ENCODE assay signal across 19 cellular contexts in genomic region chr7:101718747-101719260, GRCh38.
DNase-seq lines count a peak whose midpoint lies in the region; ATAC-seq, FAIRE-seq and TF ChIP-seq lines count a peak whose summit lies in the region.
"Had no signal": no experiment of that assay in that cellular context is flagged by ENCODE, and none has a peak within 500 bp of the region (broad histone marks: within the 10 kb centered on the region; RNA-seq: fewer than 3 reads in every experiment).

No MANE protein-coding gene starts in this region.

- no peaks in the 10 kb centered on the region for H3K36me3 ChIP-seq in IMR-90 (ENCODE audit: control insufficient read depth, insufficient read depth, low read length)
- no peaks in the 10 kb centered on the region for H3K36me3 ChIP-seq in K562 (ENCODE audit: control insufficient read depth, insufficient read depth, low read length)
- no peaks in the 10 kb centered on the region for H3K36me3 ChIP-seq in osteoblast (ENCODE audit: insufficient read depth, low read length)
- H3K36me3 ChIP-seq: prostate gland, suprapubic skin had no signal

- in situ Hi-C loops in IMR-90 (cut with MboI; ENCODE audit: low sequenced_read_pairs): no loop called here
- in situ Hi-C loops in K562 (cut with MboI): no loop called here

- peak overlapping the region; percentile 69 for H3K18ac ChIP-seq in IMR-90 (ENCODE audit: low read depth, low read length)

- H3K27ac ChIP-seq in IMR-90 (ENCODE audit: insufficient read depth, low read length): peak overlapping the region; percentile 45
- no peak overlapping the region for H3K27ac ChIP-seq in K562 (ENCODE audit: extremely low read depth, low read depth, low read length)
- peak overlapping the region; percentile 93 for H3K27ac ChIP-seq in osteoblast (ENCODE audit: low read depth, low read length)
- H3K27ac ChIP-seq: prostate gland had no signal

- CTCF ChIA-PET in IMR-90 (lab: Yijun Ruan, JAX) (no interaction called here), K562 (lab: Yijun Ruan, JAX; ENCODE audit: low intra/inter-chr PET ratio) (no interaction called here)

- H3K56ac ChIP-seq in IMR-90 (ENCODE audit: extremely low read depth, insufficient read depth, low read length): no peak overlapping the region

- H3K23ac ChIP-seq in IMR-90 (ENCODE audit: low read depth, low read length): no peak overlapping the region

- POLR2A ChIA-PET in IMR-90 (lab: Charles Lee; ENCODE audit: unreplicated experiment): interaction anchor here (0.6 kb wide), 1 partner anchor 85 kb away, joined by 4 read pairs; no protein-coding TSS in a partner anchor
- POLR2A ChIA-PET in K562 (lab: Yijun Ruan, JAX): no interaction called here

- peak overlapping the region; percentile 97 for H2BK120ac ChIP-seq in IMR-90 (ENCODE audit: low read depth, low read length)

- peak overlapping the region; percentile 82 for H4K91ac ChIP-seq in IMR-90 (ENCODE audit: insufficient read depth, low read depth, low read length)

- peak overlapping the region; percentile 19; the same call in 1 of the 2 replicates for H3K14ac ChIP-seq in IMR-90 (replicated peaks; ENCODE audit: low read depth, low read length)

- peak overlapping the region; percentile 17 for H2AK9ac ChIP-seq in IMR-90 (replicated peaks; ENCODE audit: low read depth, low read length, poor library complexity)

- no peak for FAIRE-seq in K562 (lab: Jason Lieb, UNC)
- FAIRE-seq in urothelium cell line (lab: Jason Lieb, UNC): peak; percentile 73

- H3K9me1 ChIP-seq in IMR-90 (ENCODE audit: insufficient read depth, low read length) (peaks cover 12% of the 10 kb centered on the region), K562 (ENCODE audit: control insufficient read depth, insufficient read depth, low read length) (no peaks in the 10 kb centered on the region)

- BruUV-seq in IMR-90 (replicated peaks; lab: Mats Ljungman, UMichigan) (no TSS peak), K562 (replicated peaks; lab: Mats Ljungman, UMichigan) (no TSS peak)

- H4K20me1 ChIP-seq in IMR-90 (ENCODE audit: insufficient read depth, low read length) (no peaks in the 10 kb centered on the region), K562 (replicated peaks; ENCODE audit: control insufficient read depth, insufficient read depth, low read length) (no peaks in the 10 kb centered on the region), osteoblast (ENCODE audit: insufficient read depth, low read length) (no peaks in the 10 kb centered on the region)

- H3K4me2 ChIP-seq in IMR-90 (ENCODE audit: low read depth, low read length) (no peak overlapping the region), K562 (ENCODE audit: insufficient read depth, low read length) (no peak overlapping the region), osteoblast (ENCODE audit: insufficient read depth, low read length) (no peak overlapping the region)

- H3K4me1 ChIP-seq in IMR-90 (ENCODE audit: control insufficient read depth, insufficient read depth, low read length) (peaks cover 18% of the 10 kb centered on the region), K562 (replicated peaks in 1 of 2; ENCODE audit: control insufficient read depth in 2 of 2, insufficient read depth in 2 of 2, low read length in 2 of 2) (peaks cover 0 to 14% of the 10 kb centered on the region in 2 experiments; a peak in 3 of 5 replicates), osteoblast (ENCODE audit: insufficient read depth, low read length) (peaks cover 17% of the 10 kb centered on the region)
- H3K4me1 ChIP-seq: prostate gland had no signal

- H2BK15ac ChIP-seq in IMR-90 (ENCODE audit: low read depth, low read length): peak overlapping the region; percentile 78; the same call in 2 of the 3 replicates

- no peaks in the 10 kb centered on the region for H3K79me2 ChIP-seq in K562 (ENCODE audit: control insufficient read depth, insufficient read depth, low read length)
- H3K79me2 ChIP-seq in osteoblast (ENCODE audit: insufficient read depth, low read length): no peaks in the 10 kb centered on the region

- H3K4me3 ChIP-seq in IMR-90 (ENCODE audit: insufficient read depth, low read depth, low read length): no peak overlapping the region
- no peak overlapping the region for H3K4me3 ChIP-seq in K562
- no peak overlapping the region for H3K4me3 ChIP-seq in osteoblast (ENCODE audit: insufficient read depth, low read length)
- H3K4me3 ChIP-seq: prostate gland, suprapubic skin had no signal

- H2BK5ac ChIP-seq in IMR-90 (ENCODE audit: low read depth, low read length, poor library complexity, severe bottlenecking): peak overlapping the region; percentile 64

- peak overlapping the region; percentile 84 for H2BK20ac ChIP-seq in IMR-90 (ENCODE audit: low read depth, low read length)

- H3K4ac ChIP-seq in IMR-90 (ENCODE audit: low read depth, low read length): peak overlapping the region; percentile 80

- TF ChIP-seq EP300 in K562 (IDR thresholded peaks at IDR 0.05; ENCODE audit: low read length): no peak

- no peak for TF ChIP-seq RAD21 in IMR-90 (IDR thresholded peaks at IDR 0.05; ENCODE audit: low read length)
- no peak for TF ChIP-seq RAD21 in K562 (CRISPR knock-in tag; conservative IDR thresholded peaks at IDR 0.05 in 1 of 2, IDR thresholded peaks at IDR 0.05 in 1 of 2)

- intact Hi-C loops in IMR-90 (cut with micrococcal nuclease): no loop called here
- intact Hi-C loops in K562 (cut with micrococcal nuclease): no loop called here

- WGBS in IMR-90 (ENCODE audit: extremely low coverage in 2 of 2, insufficient read length in 1 of 2), 2 experiments: 98% methylated on average over 5 of the region's 17 CpGs; no CpG with 5 or more reads in 1 of the 2 experiments
- WGBS in K562 (ENCODE audit: insufficient coverage, low coverage, missing lambda C conversion rate): 47% methylated on average over 17 of the region's 17 CpGs

- peaks cover under 1% of the 10 kb centered on the region; the same call in 1 of the 2 replicates for H3K9me3 ChIP-seq in IMR-90 (ENCODE audit: control insufficient read depth, insufficient read depth, low read length)
- H3K9me3 ChIP-seq in K562 (replicated peaks; ENCODE audit: control insufficient read depth, insufficient read depth, low read depth, low read length): no peaks in the 10 kb centered on the region
- no peaks in the 10 kb centered on the region for H3K9me3 ChIP-seq in osteoblast (ENCODE audit: low read depth, low read length)
- H3K9me3 ChIP-seq: prostate gland, suprapubic skin had no signal

- peak overlapping the region; percentile 68 to 83; a peak in 3 of 4 replicates for H4K8ac ChIP-seq in IMR-90 (ENCODE audit: low read depth in 2 of 2, low read length in 2 of 2)

- ATAC-seq in IMR-90 (ENCODE audit: low read depth): no peak
- ATAC-seq in K562: no peak
- ATAC-seq in GM21447 (IDR thresholded peaks at IDR 0.05; ENCODE audit: unreplicated experiment): no peak
- ATAC-seq: activated naive CD4-positive, alpha-beta T cell treated with anti-CD3 and anti-CD28 coated beads, Interleukin-2, amount 50 U/mL, for 72 hours; activated T-helper 17 cell treated with anti-CD3 and anti-CD28 coated beads, Interleukin-2, amount 50 U/mL, for 72 hours had no signal

- TF ChIP-seq CTCF in IMR-90 (conservative IDR thresholded peaks at IDR 0.05; ENCODE audit: low read depth, low read length) (no peak), K562 (IDR thresholded peaks at IDR 0.05 in 2 of 3, conservative IDR thresholded peaks at IDR 0.05 in 1 of 3; ENCODE audit: insufficient read depth in 2 of 3, low read depth in 1 of 3, low read length in 3 of 3) (no peak), osteoblast (IDR thresholded peaks at IDR 0.05; ENCODE audit: extremely low read depth, low read depth, low read length) (no peak)

- H2AFZ ChIP-seq in IMR-90 (replicated peaks; ENCODE audit: low read length, poor library complexity): peak overlapping the region; percentile 82
- H2AFZ ChIP-seq in K562 (ENCODE audit: low read depth, low read length): no peak overlapping the region
- peak overlapping the region; percentile 89 for H2AFZ ChIP-seq in osteoblast (ENCODE audit: low read length)

- TF ChIP-seq POLR2A in IMR-90 (IDR thresholded peaks at IDR 0.05; ENCODE audit: low read depth, low read length) (no peak), K562 (conservative IDR thresholded peaks at IDR 0.05) (no peak)

- peak overlapping the region; percentile 82 for H2AK5ac ChIP-seq in IMR-90 (ENCODE audit: low read depth, low read length)

- H3K9ac ChIP-seq in IMR-90 (ENCODE audit: low read depth, low read length): no peak overlapping the region
- no peak overlapping the region; a peak in 1 of 4 replicates for H3K9ac ChIP-seq in K562 (ENCODE audit: insufficient read depth in 1 of 2, low read depth in 2 of 2, low read length in 2 of 2)

- dilution Hi-C loops in IMR-90 (cut with HindIII; ENCODE audit: low sequenced_read_pairs, unreplicated experiment): no loop called here

- H3K27me3 ChIP-seq in IMR-90 (ENCODE audit: control insufficient read depth, insufficient read depth, low read length): peaks cover 4% of the 10 kb centered on the region; the same call in 1 of the 2 replicates
- peaks cover 14 to 58% of the 10 kb centered on the region in 2 experiments for H3K27me3 ChIP-seq in K562 (ENCODE audit: control insufficient read depth in 2 of 2, insufficient read depth in 2 of 2, low read length in 2 of 2)
- H3K27me3 ChIP-seq in osteoblast (ENCODE audit: insufficient read depth, low read length): no peaks in the 10 kb centered on the region

- DNase-seq in IMR-90 (no peak), K562 (ENCODE audit: extremely low read depth in 1 of 4, low spot score in 3 of 4) (no peak), osteoblast (ENCODE audit: insufficient read length, low spot score, missing footprints) (peak; percentile 43), urothelium cell line (ENCODE audit: low spot score) (no peak), HuH-7 (ENCODE audit: low spot score) (no peak), DMS114 treated with DMSO at 0.1 percent for 48 hours (lab: John Stamatoyannopoulos, UW; ENCODE audit: unreplicated experiment) (no peak)
- DNase-seq: activated CD4-positive, alpha-beta T cell treated with anti-CD3 and anti-CD28 coated beads, Interleukin-2, amount 50 U/mL, for 48 hours; activated CD8-positive, alpha-beta memory T cell treated with anti-CD3 and anti-CD28 coated beads, Interleukin-2, amount 50 U/mL, for 48 hours; CD4-positive, alpha-beta memory T cell; central memory CD4-positive, alpha-beta T cell; DMS153; NCI-H2171 treated with DMSO at 0.1 percent for 48 hours; NCI-H524; stimulated activated CD4-positive, alpha-beta T cell treated with anti-CD3 and anti-CD28 coated beads, Interleukin-2, amount 100 ng/mL, for 48 hours had no signal

- no peaks in the 10 kb centered on the region for H3K79me1 ChIP-seq in IMR-90 (ENCODE audit: low read depth in 1 of 2, low read length in 2 of 2)

- peak overlapping the region; percentile 51 for H4K5ac ChIP-seq in IMR-90 (ENCODE audit: low read depth, low read length)

TF ChIP-seq in IMR-90, 13 proteins besides CTCF, POLR2A, EP300 and RAD21 (continues in another document):
- TF ChIP-seq MXI1 (IDR thresholded peaks at IDR 0.05; ENCODE audit: borderline replicate concordance, low read depth, low read length): no peak
- no peak for TF ChIP-seq NFE2L2 (IDR thresholded peaks at IDR 0.05; ENCODE audit: low read depth, low read length)

TF ChIP-seq in K562, 482 proteins besides CTCF, POLR2A, EP300 and RAD21:
- 0 out of 2 replicates have a peak, but pooled peaks have one; percentile 32 for TF ChIP-seq BCOR (IDR thresholded peaks at IDR 0.05)
- no peak for TF ChIP-seq SMARCE1 (IDR thresholded peaks at IDR 0.05)
- no peak for TF ChIP-seq ZNF324 (CRISPR knock-in tag; IDR thresholded peaks at IDR 0.05)
- no peak for TF ChIP-seq NR3C1 (CRISPR knock-in tag; IDR thresholded peaks at IDR 0.05)
